In genomic region chr2:156538083-156538504, GRCh38 we compare ENCODE assay signal across 9 cellular contexts.
DNase-seq lines count a peak whose midpoint lies in the region; ATAC-seq and TF ChIP-seq lines count a peak whose summit lies in the region.
"Had no signal": no experiment of that assay in that cellular context is flagged by ENCODE, and none has a peak within 500 bp of the region (broad histone marks: within the 10 kb centered on the region; RNA-seq: fewer than 3 reads in every experiment).

No MANE protein-coding gene starts in this region.

- H3K4me3 ChIP-seq in adipocyte (ENCODE audit: low read length) (peak overlapping the region; percentile 71), gastrocnemius medialis (no peak overlapping the region), tibial artery (no peak overlapping the region)

- peaks cover 32% of the 10 kb centered on the region for H3K4me1 ChIP-seq in adipocyte (ENCODE audit: control insufficient read depth, insufficient read depth, low read length)
- H3K4me1 ChIP-seq in gastrocnemius medialis = peaks cover 6 to 13% of the 10 kb centered on the region in 2 donors
- peaks cover 0 to 25% (median 8%) of the 10 kb centered on the region in 4 donors for H3K4me1 ChIP-seq in tibial artery

- H3K36me3 ChIP-seq in adipocyte (ENCODE audit: control insufficient read depth, insufficient read depth, low read length, severe bottlenecking) (no peaks in the 10 kb centered on the region), gastrocnemius medialis (no peaks in the 10 kb centered on the region), tibial artery (no peaks in the 10 kb centered on the region)

- H3K27me3 ChIP-seq in adipocyte (replicated peaks; ENCODE audit: control insufficient read depth, insufficient read depth, low read length) (no peaks in the 10 kb centered on the region), gastrocnemius medialis (no peaks in the 10 kb centered on the region), tibial artery (no peaks in the 10 kb centered on the region)

- ATAC-seq in GM19468 (IDR thresholded peaks at IDR 0.05; ENCODE audit: extremely low read depth, unreplicated experiment) (peak; percentile 44), HG03066 (IDR thresholded peaks at IDR 0.05; ENCODE audit: low read depth, unreplicated experiment) (peak; percentile 71), gastrocnemius medialis (no peak)

- in situ Hi-C loops in gastrocnemius medialis (cut with MboI; ENCODE audit: low sequenced_read_pairs in 4 of 4) = no loop called here

- no peak overlapping the region for H3K27ac ChIP-seq in gastrocnemius medialis
- no peak overlapping the region for H3K27ac ChIP-seq in tibial artery

- H3K9ac ChIP-seq in adipocyte (ENCODE audit: low read length) = peak overlapping the region; percentile 5

- H3K9me3 ChIP-seq in adipocyte (ENCODE audit: control insufficient read depth, low read length) (no peaks in the 10 kb centered on the region), gastrocnemius medialis (no peaks in the 10 kb centered on the region), tibial artery (no peaks in the 10 kb centered on the region)

- intact Hi-C loops in gastrocnemius medialis (cut with DNase I; ENCODE audit: low total_unique reads) = no loop called here
- intact Hi-C loops in tibial artery (cut with DNase I; ENCODE audit: low total_unique reads) = no loop called here

- TF ChIP-seq POLR2A in gastrocnemius medialis (IDR thresholded peaks at IDR 0.05) = no peak

- no peak for TF ChIP-seq CTCF in gastrocnemius medialis (IDR thresholded peaks at IDR 0.05 in 4 of 5, conservative IDR thresholded peaks at IDR 0.05 in 1 of 5)
- TF ChIP-seq CTCF in tibial artery (IDR thresholded peaks at IDR 0.05) = no peak

- DNase-seq in EL (peak; percentile 55), adipocyte (ENCODE audit: low read depth) (peak; percentile 26), DMS79 (lab: John Stamatoyannopoulos, UW) (no peak), putamen (ENCODE audit: low spot score) (no peak), gastrocnemius medialis (no peak), tibial artery (no peak)
- DNase-seq: NCI-H2227 treated with DMSO at 0.1 percent for 48 hours had no signal

Comparison
In these comparisons a context has a peak if more than half of its experiments do, and no peak if none do; other contexts are left out.
1. DNase-seq: peak in EL (single experiment) and adipocyte (single experiment); none in DMS79 (single experiment), putamen (single experiment), gastrocnemius medialis (0 of 2) and tibial artery (0 of 2).
2. ATAC-seq: peak in GM19468 (single experiment) and HG03066 (single experiment); none in gastrocnemius medialis (0 of 2).